In the genomic region with DNA sequence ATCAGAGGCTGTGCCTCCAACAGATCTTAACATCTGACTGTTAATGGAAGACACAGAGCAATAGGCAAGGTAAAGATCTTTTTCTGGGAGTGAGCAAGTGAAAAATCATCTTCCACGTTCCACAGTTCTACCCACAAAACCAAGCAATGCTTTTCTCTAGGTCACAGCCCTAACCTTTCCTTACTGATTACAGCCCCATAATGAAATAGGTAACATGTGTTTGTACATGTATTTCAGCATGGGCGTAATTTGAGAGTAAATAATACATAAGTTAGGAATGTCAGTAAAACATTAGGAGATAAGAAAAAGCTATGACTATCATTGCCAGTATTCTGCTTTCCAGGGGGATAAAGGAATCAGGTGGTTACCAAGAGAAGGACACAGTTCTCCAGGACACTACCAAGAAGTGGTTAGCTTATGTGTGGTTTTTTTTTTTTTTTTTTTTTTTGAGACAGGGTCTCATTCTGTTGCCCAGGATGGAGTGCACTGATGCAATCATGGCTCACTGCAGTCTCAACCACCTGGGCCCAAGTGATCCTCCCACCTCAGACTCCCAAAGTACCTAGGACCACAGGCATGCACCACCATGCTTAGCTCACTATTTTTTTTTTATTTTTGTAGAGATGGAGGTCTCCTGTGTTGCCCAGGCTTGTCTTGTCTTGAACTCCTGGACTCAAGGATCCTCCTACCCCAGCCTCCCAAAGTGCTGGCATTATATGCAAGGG, we compare ENCODE assay signal across 17 cellular contexts.
DNase-seq lines count a peak whose midpoint lies in the region; ATAC-seq lines count a peak whose summit lies in the region.
"Had no signal": no experiment of that assay in that cellular context is flagged by ENCODE, and none has a peak within 500 bp of the region (broad histone marks: within the 10 kb centered on the region; RNA-seq: fewer than 3 reads in every experiment).

No MANE protein-coding gene starts in this region.

- peaks cover 9 to 18% of the 10 kb centered on the region in 2 donors for H3K36me3 Mint-ChIP-seq in activated T-cell treated with anti-CD3 and anti-CD28 coated beads, Interleukin-2, amount 50 U/mL, for 72 hours (ENCODE audit: insufficient read depth in 2 of 2)
- H3K36me3 Mint-ChIP-seq in effector memory CD8-positive, alpha-beta T cell (ENCODE audit: insufficient read depth): peaks cover 72% of the 10 kb centered on the region

- H3K27me3 Mint-ChIP-seq in activated T-cell treated with anti-CD3 and anti-CD28 coated beads, Interleukin-2, amount 50 U/mL, for 72 hours (ENCODE audit: low read depth): no peaks in the 10 kb centered on the region
- no peaks in the 10 kb centered on the region for H3K27me3 Mint-ChIP-seq in effector memory CD8-positive, alpha-beta T cell
- H3K27me3 Mint-ChIP-seq in stimulated activated naive CD8-positive, alpha-beta T cell treated with anti-CD3 and anti-CD28 coated beads, Interleukin-15, amount 100 ng/mL, for 72 hours: no peaks in the 10 kb centered on the region
- H3K27me3 Mint-ChIP-seq: CD4-positive, alpha-beta T cell had no signal

- H3K4me3 Mint-ChIP-seq in activated T-cell treated with anti-CD3 and anti-CD28 coated beads, Interleukin-2, amount 50 U/mL, for 72 hours: no peak overlapping the region
- no peak overlapping the region for H3K4me3 Mint-ChIP-seq in effector memory CD8-positive, alpha-beta T cell
- H3K4me3 Mint-ChIP-seq in stimulated activated naive CD8-positive, alpha-beta T cell treated with anti-CD3 and anti-CD28 coated beads, Interleukin-15, amount 100 ng/mL, for 72 hours: no peak overlapping the region
- H3K4me3 Mint-ChIP-seq: CD4-positive, alpha-beta T cell had no signal

- no peak for ATAC-seq in activated T-cell treated with anti-CD3 and anti-CD28 coated beads, Interleukin-2, amount 50 U/mL, for 72 hours (replicated peaks in 1 of 2)
- ATAC-seq in effector memory CD8-positive, alpha-beta T cell (replicated peaks): no peak
- ATAC-seq in stimulated activated naive CD8-positive, alpha-beta T cell treated with anti-CD3 and anti-CD28 coated beads, Interleukin-15, amount 100 ng/mL, for 72 hours: no peak
- no peak for ATAC-seq in HG03196 (IDR thresholded peaks at IDR 0.05; ENCODE audit: unreplicated experiment)
- ATAC-seq: K562, Right ventricle myocardium inferior had no signal

- peak overlapping the region; percentile 51 for H3K27ac Mint-ChIP-seq in activated T-cell treated with anti-CD3 and anti-CD28 coated beads, Interleukin-2, amount 50 U/mL, for 72 hours
- peak overlapping the region; percentile 26 to 38 for H3K27ac Mint-ChIP-seq in effector memory CD8-positive, alpha-beta T cell
- H3K27ac Mint-ChIP-seq in stimulated activated naive CD8-positive, alpha-beta T cell treated with anti-CD3 and anti-CD28 coated beads, Interleukin-15, amount 100 ng/mL, for 72 hours: peak overlapping the region; percentile 74 to 89

- H3K9me3 Mint-ChIP-seq in activated T-cell treated with anti-CD3 and anti-CD28 coated beads, Interleukin-2, amount 50 U/mL, for 72 hours: no peaks in the 10 kb centered on the region
- no peaks in the 10 kb centered on the region for H3K9me3 Mint-ChIP-seq in effector memory CD8-positive, alpha-beta T cell
- H3K9me3 Mint-ChIP-seq in stimulated activated naive CD8-positive, alpha-beta T cell treated with anti-CD3 and anti-CD28 coated beads, Interleukin-15, amount 100 ng/mL, for 72 hours: no peaks in the 10 kb centered on the region
- H3K9me3 Mint-ChIP-seq: CD4-positive, alpha-beta T cell had no signal

- H3K4me1 Mint-ChIP-seq in activated T-cell treated with anti-CD3 and anti-CD28 coated beads, Interleukin-2, amount 50 U/mL, for 72 hours (ENCODE audit: low read depth): no peaks in the 10 kb centered on the region
- no peaks in the 10 kb centered on the region for H3K4me1 Mint-ChIP-seq in effector memory CD8-positive, alpha-beta T cell (ENCODE audit: low read depth in 2 of 2)
- no peaks in the 10 kb centered on the region for H3K4me1 Mint-ChIP-seq in stimulated activated naive CD8-positive, alpha-beta T cell treated with anti-CD3 and anti-CD28 coated beads, Interleukin-15, amount 100 ng/mL, for 72 hours

- no peak for DNase-seq in activated T-cell treated with anti-CD3 and anti-CD28 coated beads, Interleukin-2, amount 50 U/mL, for 72 hours
- DNase-seq in activated T-cell treated with anti-CD3 and anti-CD28 coated beads for 4 hours (no peak), NCI-H226 (peak; percentile 18), ureter (ENCODE audit: low spot score) (no peak)
- no peak for DNase-seq in effector memory CD8-positive, alpha-beta T cell
- DNase-seq in stimulated activated naive CD8-positive, alpha-beta T cell treated with anti-CD3 and anti-CD28 coated beads, Interleukin-15, amount 100 ng/mL, for 72 hours: no peak
- DNase-seq in activated CD8-positive, alpha-beta memory T cell treated with anti-CD3 and anti-CD28 coated beads for 24 hours: no peak
- DNase-seq: BE2C; CD4-positive, alpha-beta T cell; DND-41; MV-4-11; NCI-H1417; NCI-H187 treated with DMSO at 0.1 percent for 48 hours; NCI-H526 treated with DMSO at 0.1 percent for 48 hours had no signal
